8 cellular contexts compared by ENCODE assay signal in the genomic region with DNA sequence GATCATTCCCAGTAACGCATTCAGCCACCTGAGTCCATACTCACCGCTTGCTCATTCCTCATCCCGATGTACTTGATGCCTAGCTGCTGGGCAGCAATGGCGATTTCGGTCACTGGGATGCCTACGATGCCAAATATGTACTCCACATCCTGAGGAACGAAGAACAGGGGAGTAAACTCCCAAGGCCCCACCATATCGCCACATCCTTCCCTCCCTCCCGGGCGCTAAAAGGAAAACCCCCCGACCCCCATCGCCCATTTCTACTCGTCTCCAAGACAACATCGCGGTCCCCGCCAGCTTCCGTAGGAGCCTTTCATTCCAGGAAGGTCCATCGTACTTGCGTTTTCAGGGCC. TPM values are rescaled to one million over a fixed set of nuclear protein-coding genes. Genes with fewer than 3 reads are reported as not detected.
DNase-seq lines count a peak whose midpoint lies in the region; ATAC-seq and TF ChIP-seq lines count a peak whose summit lies in the region.

No MANE protein-coding gene starts in this region.

- H4K20me1 ChIP-seq in SU-DHL-6 (ENCODE audit: low read depth, low read length): no peaks in the 10 kb centered on the region

- H3K9ac ChIP-seq in SU-DHL-6 (ENCODE audit: low read length): peak overlapping the region; percentile 73

- H3K27me3 ChIP-seq in SU-DHL-6 (ENCODE audit: low read length): no peaks in the 10 kb centered on the region

- peaks cover 10% of the 10 kb centered on the region; the same call in 1 of the 2 replicates for H3K36me3 ChIP-seq in SU-DHL-6 (ENCODE audit: low read length)

- peak overlapping the region; percentile 72 for H3K4me2 ChIP-seq in SU-DHL-6 (ENCODE audit: low read depth, low read length, poor library complexity, severe bottlenecking)

- peak overlapping the region; percentile 74 for H3K4me3 ChIP-seq in SU-DHL-6 (ENCODE audit: insufficient read depth, low read length, poor library complexity, severe bottlenecking)
- peak overlapping the region; percentile 55 for H3K4me3 ChIP-seq in skeletal muscle cell (ENCODE audit: low read depth, low read length)

- ATAC-seq in GM18511 (IDR thresholded peaks at IDR 0.05; ENCODE audit: unreplicated experiment): peak; percentile 23
- ATAC-seq in HG02798 (IDR thresholded peaks at IDR 0.05; ENCODE audit: poor library complexity, unreplicated experiment): peak; percentile 6
- peak; percentile 29 for ATAC-seq in Right ventricle myocardium superior (ENCODE audit: poor library complexity)

- H3K79me2 ChIP-seq in SU-DHL-6 (ENCODE audit: insufficient read depth, low read length): no peaks in the 10 kb centered on the region

- H3F3A ChIP-seq in SU-DHL-6 (ENCODE audit: insufficient read depth): no peaks in the 10 kb centered on the region

- H3K9me3 ChIP-seq in SU-DHL-6 (ENCODE audit: insufficient read depth, low read length): no peaks in the 10 kb centered on the region

- H3K9me2 ChIP-seq in SU-DHL-6 (replicated peaks; ENCODE audit: insufficient read depth, low read length): no peaks in the 10 kb centered on the region

- no peak for TF ChIP-seq CTCF in SU-DHL-6 (IDR thresholded peaks at IDR 0.05; ENCODE audit: insufficient read depth, low read length, poor library complexity, severe bottlenecking)

- DNase-seq in Right ventricle myocardium superior (no peak), skeletal muscle cell (ENCODE audit: low read depth) (no peak), NCI-H1092 treated with DMSO at 0.1 percent for 48 hours (lab: John Stamatoyannopoulos, UW) (no peak), hypothalamus (lab: John Stamatoyannopoulos, UW) (no peak)
- no peak for DNase-seq in activated effector memory CD4-positive, alpha-beta T cell treated with Interleukin-2 at 50 U/mL for 16 hours

- intact Hi-C loops in Right ventricle myocardium superior (cut with DNase I): no loop called here

- peak overlapping the region; percentile 76; the same call in 1 of the 2 replicates for H3K27ac ChIP-seq in SU-DHL-6 (ENCODE audit: low read depth, low read length)

- H2AFZ ChIP-seq in SU-DHL-6 (ENCODE audit: low read depth, low read length, severe bottlenecking): peak overlapping the region; percentile 79

RNA-seq across cellular contexts. Expression of a gene that starts 0.3 kb away (rescaled TPM):
- 14.4 TPM for total RNA-seq in Right ventricle myocardium superior

RNA-seq across cellular contexts. Expression of a gene that starts 0.5 kb away (rescaled TPM):
- total RNA-seq in Right ventricle myocardium superior: 10.3 TPM
